Comparison of ENCODE assay signal across 8 cellular contexts in genomic region chr1:200620273-200621131, GRCh38. TPM values are rescaled to one million over a fixed set of nuclear protein-coding genes. Genes with fewer than 3 reads are reported as not detected.
DNase-seq lines count a peak whose midpoint lies in the region; ATAC-seq and TF ChIP-seq lines count a peak whose summit lies in the region.

TSS of gene KIF14 (minus strand) at chr1:200620751. CDS start at chr1:200618723, 2,028 bp downstream.

- TF ChIP-seq POLR2A in GM19193 (IDR thresholded peaks at IDR 0.05; ENCODE audit: extremely low read depth, insufficient read depth, insufficient read length) = peak; percentile 62

- ATAC-seq in HG03432 (IDR thresholded peaks at IDR 0.05; ENCODE audit: unreplicated experiment) = peak; percentile 95
- peak; percentile 91 to 92 for ATAC-seq in activated CD4-positive, CD25-positive, alpha-beta regulatory T cell treated with anti-CD3 and anti-CD28 coated beads, Interleukin-2, amount 50 U/mL, for 24 hours

- peak within 1 kb of the TSS; percentile 87 for H3K27ac Mint-ChIP-seq in chondrocyte (ENCODE audit: unreplicated experiment)

- no peak for TF ChIP-seq CTCF in chondrocyte (IDR thresholded peaks at IDR 0.05)

- H3K4me1 Mint-ChIP-seq in chondrocyte (ENCODE audit: low read depth) = peaks cover 15% of the 10 kb centered on the region

- no peaks in the 10 kb centered on the region for H3K27me3 Mint-ChIP-seq in chondrocyte (ENCODE audit: low read depth)

- DNase-seq in Ammon's horn (ENCODE audit: low spot score) (peak; percentile 95), NCI-H460 (ENCODE audit: extremely low read depth, low read depth) (peak; percentile 93), chondrocyte (ENCODE audit: low spot score) (peak; percentile 94), kidney tubule cell (ENCODE audit: low spot score) (peak; percentile 92)
- DNase-seq in stimulated activated CD4-positive, alpha-beta T cell treated with anti-CD3 and anti-CD28 coated beads, Interleukin-1b, Interleukin-23, amount 100 ng/mL, for 4 hours (ENCODE audit: low read depth in 2 of 2) = peak; percentile 76 to 83

- H3K4me3 Mint-ChIP-seq in chondrocyte (ENCODE audit: unreplicated experiment) = peak within 1 kb of the TSS; percentile 94

- no peaks in the 10 kb centered on the region for H3K36me3 Mint-ChIP-seq in chondrocyte (ENCODE audit: low read depth)

- no peaks in the 10 kb centered on the region for H3K9me3 Mint-ChIP-seq in chondrocyte (ENCODE audit: low read depth)

RNA-seq across cellular contexts. Expression of gene KIF14, which starts in this region (rescaled TPM):
- 29.4 and 34.3 TPM in 2 replicates for total RNA-seq in NCI-H460 (2014; rRNA removed; shearing (Covaris generic))
- 25.5 and 36.2 TPM in 2 replicates for polyA plus RNA-seq in NCI-H460 (2014; cell fraction: nucleus; rRNA removed)
- total RNA-seq in chondrocyte = 1.3 to 2.1 TPM (median 2.0 TPM) in 3 replicates

Comparison
In these comparisons a context has a peak if more than half of its experiments do, and no peak if none do; other contexts are left out.
1. Peak in every context shown above with its lines: DNase-seq and ATAC-seq.